Comparison of ENCODE assay signal across 6 cellular contexts in genomic region chr12:19906-20305, GRCh38. TPM values are rescaled to one million over a fixed set of nuclear protein-coding genes. Genes with fewer than 3 reads are reported as not detected.
"Had no signal": no experiment of that assay in that cellular context is flagged by ENCODE, and none has a peak within 500 bp of the region (broad histone marks: within the 10 kb centered on the region; RNA-seq: fewer than 3 reads in every experiment).

No MANE protein-coding gene starts in this region.

RNA-seq across cellular contexts. Expression of gene IQSEC3, which starts 46.7 kb away (rescaled TPM):
- total RNA-seq: OCI-LY7, PC-9, RPMI7951, SJCRH30, SJSA1, SK-MEL-5 had no signal
